ENCODE assay signal across 18 cellular contexts in the genomic region with DNA sequence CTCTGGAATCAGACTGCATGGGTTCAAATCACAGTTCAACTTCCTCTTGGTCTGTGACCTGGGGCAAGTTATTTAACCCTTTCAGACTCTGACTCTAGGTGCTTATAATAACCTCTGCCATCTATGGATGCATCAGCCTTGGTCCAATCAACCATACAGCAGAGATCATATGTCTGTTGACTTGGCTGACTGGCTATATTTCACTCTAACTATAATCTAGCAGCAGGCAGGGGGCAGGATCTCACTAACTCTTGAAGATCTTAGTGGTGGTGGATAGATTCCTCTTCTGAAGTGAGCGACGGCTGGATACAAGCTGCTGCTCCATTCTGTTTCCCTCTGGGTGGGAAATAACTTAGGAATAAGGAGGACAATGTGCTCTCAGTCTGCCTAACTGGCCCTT.
"Had no signal": no experiment of that assay in that cellular context is flagged by ENCODE, and none has a peak within 500 bp of the region (broad histone marks: within the 10 kb centered on the region; RNA-seq: fewer than 3 reads in every experiment).

No MANE protein-coding gene starts in this region.

- H3K9ac ChIP-seq: parathyroid adenoma had no signal

- H3K4me1 ChIP-seq: esophagus muscularis mucosa, parathyroid adenoma had no signal

- H3K4me3 Mint-ChIP-seq: activated CD4-positive, alpha-beta T cell treated with anti-CD3 and anti-CD28 coated beads, Interleukin-2, amount 10 ng/mL, durations not matched to agents 7 days and 5 days; central memory CD8-positive, alpha-beta T cell; naive thymus-derived CD4-positive, alpha-beta T cell had no signal

- H3K27me3 Mint-ChIP-seq: activated CD4-positive, alpha-beta T cell treated with anti-CD3 and anti-CD28 coated beads, Interleukin-2, amount 10 ng/mL, durations not matched to agents 7 days and 5 days; central memory CD8-positive, alpha-beta T cell; naive thymus-derived CD4-positive, alpha-beta T cell had no signal

- ATAC-seq: left lobe of liver; mucosa of descending colon; naive thymus-derived CD4-positive, alpha-beta T cell had no signal

- DNase-seq: activated CD4-positive, alpha-beta T cell treated with anti-CD3 and anti-CD28 coated beads, Interleukin-2, amount 10 ng/mL, durations not matched to agents 7 days and 5 days; activated CD4-positive, CD25-positive, alpha-beta regulatory T cell; activated CD8-positive, alpha-beta memory T cell treated with anti-CD3 and anti-CD28 coated beads for 24 hours; activated naive CD4-positive, alpha-beta T cell; anterior cingulate cortex; brain microvascular endothelial cell; mucosa of descending colon; naive thymus-derived CD4-positive, alpha-beta T cell; retina; stimulated activated CD4-positive, alpha-beta T cell treated with anti-CD3 and anti-CD28 coated beads, Interleukin-12 subunit alpha, Interleukin-12 subunit beta, amount 100 ng/mL, for 4 hours; stimulated activated CD4-positive, alpha-beta T cell treated with anti-CD3 and anti-CD28 coated beads, Interleukin-2, amount 100 ng/mL, for 24 hours had no signal

- H3K27ac Mint-ChIP-seq: activated CD4-positive, alpha-beta T cell treated with anti-CD3 and anti-CD28 coated beads, Interleukin-2, amount 10 ng/mL, durations not matched to agents 7 days and 5 days had no signal

- H3K9me3 ChIP-seq: esophagus muscularis mucosa, mucosa of descending colon, neutrophil, thoracic aorta had no signal

- H3K79me2 ChIP-seq: parathyroid adenoma had no signal

- H3K9me3 Mint-ChIP-seq: activated CD4-positive, alpha-beta T cell treated with anti-CD3 and anti-CD28 coated beads, Interleukin-2, amount 10 ng/mL, durations not matched to agents 7 days and 5 days; central memory CD8-positive, alpha-beta T cell; naive thymus-derived CD4-positive, alpha-beta T cell had no signal

- H3K36me3 ChIP-seq: brain microvascular endothelial cell, esophagus muscularis mucosa, neutrophil, thoracic aorta had no signal

- H3K27ac ChIP-seq: brain microvascular endothelial cell, coronary artery, esophagus muscularis mucosa, neutrophil, parathyroid adenoma, thoracic aorta had no signal

- H3K4me3 ChIP-seq: coronary artery, esophagus muscularis mucosa, mucosa of descending colon, thoracic aorta had no signal
